In the genomic region with DNA sequence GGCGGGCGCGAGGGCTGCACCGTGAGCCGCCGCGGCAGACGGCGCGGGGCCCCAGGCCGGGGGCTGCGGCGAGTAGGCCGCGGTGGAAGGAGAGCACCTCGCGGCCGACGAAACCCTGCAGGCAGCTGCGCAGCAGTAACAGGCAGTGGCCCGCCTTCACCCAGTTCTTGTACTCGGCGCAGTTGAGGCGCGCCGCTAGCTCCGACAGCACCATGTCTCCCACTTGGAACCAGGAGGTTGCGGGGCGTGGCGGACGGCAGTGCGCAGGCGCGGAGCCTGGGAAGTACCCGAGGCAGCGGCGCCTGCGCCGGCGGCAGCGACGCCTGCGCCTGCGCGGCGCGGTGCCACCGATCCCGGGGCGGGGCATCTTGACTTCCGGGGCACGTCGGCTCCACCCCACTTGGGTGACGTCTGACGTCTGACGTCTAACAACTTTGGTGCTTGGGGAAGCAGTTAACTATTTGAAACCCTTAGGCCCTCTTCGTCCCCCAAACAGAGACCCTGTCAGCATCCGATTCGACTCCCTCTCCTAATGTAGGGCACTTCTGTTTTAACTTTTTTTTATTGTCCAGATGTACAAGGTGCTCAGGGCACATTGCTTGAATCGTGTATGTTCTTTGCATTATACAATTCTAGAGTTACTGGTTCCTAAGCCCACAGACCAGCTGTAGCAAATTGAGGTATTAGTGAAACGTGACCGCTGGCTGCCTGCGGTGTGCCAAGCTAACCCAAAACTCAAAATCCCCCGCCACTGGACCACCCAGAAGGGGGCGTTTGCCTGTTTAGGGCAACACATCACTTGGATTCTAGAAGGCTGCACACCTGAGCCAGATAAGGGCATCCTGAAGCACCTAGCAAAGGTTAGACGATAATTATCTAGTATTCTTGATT, we compare ENCODE assay signal across 8 cellular contexts. TPM values are rescaled to one million over a fixed set of nuclear protein-coding genes. Genes with fewer than 3 reads are reported as not detected.
DNase-seq lines count a peak whose midpoint lies in the region; TF ChIP-seq lines count a peak whose summit lies in the region.

A gene with protein sequence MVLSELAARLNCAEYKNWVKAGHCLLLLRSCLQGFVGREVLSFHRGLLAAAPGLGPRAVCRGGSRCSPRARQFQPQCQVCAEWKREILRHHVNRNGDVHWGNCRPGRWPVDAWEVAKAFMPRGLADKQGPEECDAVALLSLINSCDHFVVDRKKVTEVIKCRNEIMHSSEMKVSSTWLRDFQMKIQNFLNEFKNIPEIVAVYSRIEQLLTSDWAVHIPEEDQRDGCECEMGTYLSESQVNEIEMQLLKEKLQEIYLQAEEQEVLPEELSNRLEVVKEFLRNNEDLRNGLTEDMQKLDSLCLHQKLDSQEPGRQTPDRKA (minus strand): TSS at position 255 of the 891 bp plus-strand sequence. CDS start 41 bp downstream, at position 214.

- H3K9me3 Mint-ChIP-seq in H9, result peaks cover 40 to 46% of the 10 kb centered on the region in 2 experiments

- H3K27me3 ChIP-seq in H9 (ENCODE audit: insufficient read depth, low read length) (no peaks in the 10 kb centered on the region), MG63 (no peaks in the 10 kb centered on the region), neural cell (ENCODE audit: insufficient read depth, low read depth, low read length) (no peaks in the 10 kb centered on the region), stomach (peaks cover 0 to 4% (median 0%) of the 10 kb centered on the region in 3 donors)

- H3K79me2 ChIP-seq in H9 (ENCODE audit: insufficient read depth, low read length), result peaks cover 7% of the 10 kb centered on the region; the same call in 1 of the 2 replicates
- H3K79me2 ChIP-seq in neural cell (replicated peaks; ENCODE audit: insufficient read depth, low read length), result peaks cover 3% of the 10 kb centered on the region

- TF ChIP-seq CTCF in H9 (conservative IDR thresholded peaks at IDR 0.05) (peak; percentile 46; the same call in 2 of the 3 replicates), fibroblast of the aortic adventitia (IDR thresholded peaks at IDR 0.05; ENCODE audit: insufficient read depth, low read length) (no peak), neural cell (IDR thresholded peaks at IDR 0.05; ENCODE audit: poor library complexity, severe bottlenecking) (no peak), stomach (IDR thresholded peaks at IDR 0.05) (no peak)

- no peak within 1 kb of the TSS for H2AK5ac ChIP-seq in H9 (ENCODE audit: insufficient read length, low read length)

- H3K36me3 ChIP-seq in MG63, result peaks cover 5% of the 10 kb centered on the region; the same call in 1 of the 2 replicates
- H3K36me3 ChIP-seq in neural cell (ENCODE audit: insufficient read depth, low read length), result no peaks in the 10 kb centered on the region
- H3K36me3 ChIP-seq in stomach, result peaks cover 0 to 3% (median 0%) of the 10 kb centered on the region in 4 donors

- H3K9ac ChIP-seq in H9 (ENCODE audit: extremely low read depth, insufficient read length, low read length) (peak within 1 kb of the TSS; percentile 25), neural cell (ENCODE audit: low read length) (peak within 1 kb of the TSS; percentile 66)

- no peak within 1 kb of the TSS for H4K91ac ChIP-seq in H9 (ENCODE audit: insufficient read length, low read depth, low read length)

- peak; percentile 87 for DNase-seq in G401 (ENCODE audit: low spot score)
- peak; percentile 96 for DNase-seq in H9
- DNase-seq in MG63, result peak; percentile 84
- DNase-seq in SHP77 (lab: John Stamatoyannopoulos, UW), result peak; percentile 60 to 74
- peak; percentile 87 for DNase-seq in activated effector memory CD4-positive, alpha-beta T cell treated with Interleukin-2 at 50 U/mL for 16 hours
- peak; percentile 91 for DNase-seq in fibroblast of the aortic adventitia (ENCODE audit: low read depth)
- DNase-seq in stomach, result peak; percentile 94

- no CpG with 5 or more reads among the region's 66 CpGs for WGBS in H9 (ENCODE audit: extremely low coverage, insufficient read length, low lambda C conversion rate)
- 0 to 5% (median 3%) methylated on average over 17 to 66 of the region's 66 CpGs for WGBS in stomach, 5 donors

- no peak within 1 kb of the TSS for H2BK120ac ChIP-seq in H9 (ENCODE audit: low read depth, low read length, poor library complexity, severe bottlenecking)

- H3F3A ChIP-seq in neural cell (ENCODE audit: insufficient read depth, low read length, poor library complexity, severe bottlenecking), result no peaks in the 10 kb centered on the region

- H3K56ac ChIP-seq in H9 (ENCODE audit: insufficient read length, low read depth, low read length), result no peak within 1 kb of the TSS

- H3K4me2 ChIP-seq in H9 (ENCODE audit: insufficient read depth, insufficient read length, low read length), result peak within 1 kb of the TSS; percentile 67
- H3K4me2 ChIP-seq in neural cell (ENCODE audit: low read length), result peak within 1 kb of the TSS; percentile 30

- H3K18ac ChIP-seq in H9 (ENCODE audit: insufficient read length, low read depth, low read length), result no peak within 1 kb of the TSS

- peak within 1 kb of the TSS; percentile 54 for H3K27ac ChIP-seq in H9 (ENCODE audit: insufficient read length, low read depth, low read length)
- peak within 1 kb of the TSS; percentile 71 for H3K27ac ChIP-seq in neural cell (ENCODE audit: low read length)
- H3K27ac ChIP-seq in stomach, result peak within 1 kb of the TSS; percentile 87 to 94 (median 90)

- H2AFZ ChIP-seq in H9 (ENCODE audit: low read length), result no peak within 1 kb of the TSS
- H2AFZ ChIP-seq in neural cell (ENCODE audit: low read depth, low read length), result peak within 1 kb of the TSS; percentile 31

- H3K4me3 Mint-ChIP-seq in H9, result peak within 1 kb of the TSS; percentile 89 to 94

- H4K5ac ChIP-seq in H9 (ENCODE audit: insufficient read length, low read depth, low read length), result no peak within 1 kb of the TSS

- no peaks in the 10 kb centered on the region for H3K23me2 ChIP-seq in H9 (ENCODE audit: insufficient read length, low read depth, low read length, poor library complexity, severe bottlenecking)

- H3K79me1 ChIP-seq in H9 (ENCODE audit: insufficient read depth, low read depth, low read length, poor library complexity, severe bottlenecking), result no peaks in the 10 kb centered on the region

- H3K9me2 ChIP-seq in neural cell (ENCODE audit: insufficient read depth, low read length), result no peaks in the 10 kb centered on the region

- H3K14ac ChIP-seq in H9 (ENCODE audit: insufficient read depth, low read length), result no peak within 1 kb of the TSS

- H3K23ac ChIP-seq in H9 (ENCODE audit: insufficient read length, low read depth, low read length), result no peak within 1 kb of the TSS

- no peak within 1 kb of the TSS for H2BK15ac ChIP-seq in H9 (ENCODE audit: low read depth, low read length)

- H2BK12ac ChIP-seq in H9 (ENCODE audit: insufficient read length, low read depth, low read length), result no peak within 1 kb of the TSS

- peaks cover 5 to 34% (median 33%) of the 10 kb centered on the region in 3 experiments for H3K36me3 Mint-ChIP-seq in H9 (ENCODE audit: insufficient read depth in 1 of 3, low read depth in 3 of 3)

- no peaks in the 10 kb centered on the region for H3K27me3 Mint-ChIP-seq in H9 (ENCODE audit: low read depth)

- no peak within 1 kb of the TSS for H3K4ac ChIP-seq in H9 (ENCODE audit: low read depth, low read length)

- H4K20me1 ChIP-seq in H9 (ENCODE audit: control insufficient read depth, insufficient read depth, insufficient read length), result no peaks in the 10 kb centered on the region
- no peaks in the 10 kb centered on the region for H4K20me1 ChIP-seq in neural cell (ENCODE audit: insufficient read depth)

- H3K4me1 ChIP-seq in H9 (ENCODE audit: insufficient read depth, low read length) (no peaks in the 10 kb centered on the region), stomach (peaks cover 4 to 49% (median 29%) of the 10 kb centered on the region in 4 donors)

- H3T11ph ChIP-seq in H9 (ENCODE audit: low read length), result no peak within 1 kb of the TSS

- H3K9me3 ChIP-seq in H9 (ENCODE audit: control insufficient read depth, low read depth, low read length) (no peaks in the 10 kb centered on the region), MG63 (no peaks in the 10 kb centered on the region), neural cell (ENCODE audit: low read length) (no peaks in the 10 kb centered on the region), stomach (no peaks in the 10 kb centered on the region)

- H3K4me3 ChIP-seq in MG63, result peak within 1 kb of the TSS; percentile 69
- peak within 1 kb of the TSS; percentile 80 for H3K4me3 ChIP-seq in fibroblast of the aortic adventitia (ENCODE audit: low read depth, low read length)
- peak within 1 kb of the TSS; percentile 78 for H3K4me3 ChIP-seq in neural cell (ENCODE audit: low read length)
- H3K4me3 ChIP-seq in stomach, result peak within 1 kb of the TSS; percentile 80 to 94 (median 84)

- TF ChIP-seq EP300 in neural cell (conservative IDR thresholded peaks at IDR 0.05; ENCODE audit: poor library complexity, severe bottlenecking) (no peak), stomach (IDR thresholded peaks at IDR 0.05) (no peak)

- in situ Hi-C loops in G401 (cut with HindIII; ENCODE audit: low sequenced_read_pairs), result no loop called here

- TF ChIP-seq RAD21 in neural cell (conservative IDR thresholded peaks at IDR 0.05), result no peak

- H2BK20ac ChIP-seq in H9 (ENCODE audit: low read depth, low read length, poor library complexity, severe bottlenecking), result no peak within 1 kb of the TSS

- intact Hi-C loops in stomach (cut with DNase I; ENCODE audit: low total_unique reads), result no loop called here

- H3K27ac Mint-ChIP-seq in H9, result peak within 1 kb of the TSS; percentile 87 to 98 (median 98); a peak in 6 of 7 replicates

- no peak for TF ChIP-seq POLR2A in stomach (IDR thresholded peaks at IDR 0.05)

- H3K4me1 Mint-ChIP-seq in H9, result peaks cover 10 to 24% of the 10 kb centered on the region in 2 experiments

- no peak within 1 kb of the TSS for H2BK5ac ChIP-seq in H9 (ENCODE audit: insufficient read length, low read length)

- H4K8ac ChIP-seq in H9 (replicated peaks; ENCODE audit: insufficient read length, low read depth, low read length), result no peak within 1 kb of the TSS

TF ChIP-seq in neural cell, 6 proteins besides CTCF, POLR2A, EP300 and RAD21 (continues in another document):
- TF ChIP-seq SMC3 (conservative IDR thresholded peaks at IDR 0.05; ENCODE audit: poor library complexity) (no peak), MXI1 (conservative IDR thresholded peaks at IDR 0.05; ENCODE audit: poor library complexity, severe bottlenecking) (peak; percentile 78), EZH2 (IDR thresholded peaks at IDR 0.05; ENCODE audit: borderline replicate concordance, insufficient read depth, low read length, poor library complexity, severe bottlenecking) (no peak)

RNA-seq across cellular contexts. Expression of the gene that starts here (rescaled TPM):
- 11.9 and 17.1 TPM in 2 replicates for total RNA-seq in G401 (2014; rRNA removed; shearing (Covaris generic))
- total RNA-seq in H9 (2021), result 10.5 and 10.8 TPM in 2 replicates
- total RNA-seq in MG63 (2014; rRNA removed; shearing (Covaris generic); ENCODE audit: low replicate concordance), result 21.8 and 22.8 TPM in 2 replicates
- total RNA-seq in fibroblast of the aortic adventitia (ENCODE audit: low replicate concordance), result 2.8 and 10.0 TPM in 2 replicates
- polyA plus RNA-seq in neural cell, result 8.9 and 10.3 TPM in 2 replicates
- polyA minus RNA-seq in neural cell, result 12.4 and 14.2 TPM in 2 replicates
- total RNA-seq in stomach, result 10 to 100 TPM in 3 of 5 donors, 1 to 10 TPM in 1, under 1 TPM in 1; 0.89 to 20.2 (median 14.8) TPM
- polyA plus RNA-seq in stomach, result 1 to 10 TPM; 3.8 to 8.1 (median 4.4) TPM

Comparison
In these comparisons a context has a peak if more than half of its experiments do, and no peak if none do; other contexts are left out.
1. Peak in every context shown above with its lines: DNase-seq, H3K4me3 ChIP-seq and H3K27ac ChIP-seq.